ENCODE assay signal across 1 cellular context in genomic region chr5:76679231-76679630, GRCh38.
TF ChIP-seq lines count a peak whose summit lies in the region.

No MANE protein-coding gene starts in this region.

TF ChIP-seq in HepG2, 621 proteins besides CTCF, POLR2A, EP300 and RAD21:
- TF ChIP-seq TCF7L2 (IDR thresholded peaks at IDR 0.05; ENCODE audit: low read depth, low read length) (no peak), KLF13 (CRISPR knock-in tag; IDR thresholded peaks at IDR 0.05) (no peak), ZNF605 (CRISPR knock-in tag; IDR thresholded peaks at IDR 0.05) (no peak), ADNP (CRISPR knock-in tag; IDR thresholded peaks at IDR 0.05) (no peak), FOXA3 (CRISPR knock-in tag; IDR thresholded peaks at IDR 0.05) (no peak), ZNF333 (CRISPR knock-in tag; IDR thresholded peaks at IDR 0.05; ENCODE audit: borderline replicate concordance) (no peak), ARID3A (IDR thresholded peaks at IDR 0.05; ENCODE audit: low read depth, low read length) (no peak), ZNF484 (CRISPR knock-in tag; IDR thresholded peaks at IDR 0.05; ENCODE audit: borderline replicate concordance, low read depth) (no peak), NFE2L2 (IDR thresholded peaks at IDR 0.05; ENCODE audit: low read length) (no peak), RARG (CRISPR knock-in tag; IDR thresholded peaks at IDR 0.05; ENCODE audit: low read depth) (no peak), ZBTB34 (CRISPR knock-in tag; IDR thresholded peaks at IDR 0.05) (no peak), TEAD2 (CRISPR knock-in tag; IDR thresholded peaks at IDR 0.05) (no peak), ZNF256 (CRISPR knock-in tag; conservative IDR thresholded peaks at IDR 0.05) (no peak)
- TF ChIP-seq, protein P1, sequence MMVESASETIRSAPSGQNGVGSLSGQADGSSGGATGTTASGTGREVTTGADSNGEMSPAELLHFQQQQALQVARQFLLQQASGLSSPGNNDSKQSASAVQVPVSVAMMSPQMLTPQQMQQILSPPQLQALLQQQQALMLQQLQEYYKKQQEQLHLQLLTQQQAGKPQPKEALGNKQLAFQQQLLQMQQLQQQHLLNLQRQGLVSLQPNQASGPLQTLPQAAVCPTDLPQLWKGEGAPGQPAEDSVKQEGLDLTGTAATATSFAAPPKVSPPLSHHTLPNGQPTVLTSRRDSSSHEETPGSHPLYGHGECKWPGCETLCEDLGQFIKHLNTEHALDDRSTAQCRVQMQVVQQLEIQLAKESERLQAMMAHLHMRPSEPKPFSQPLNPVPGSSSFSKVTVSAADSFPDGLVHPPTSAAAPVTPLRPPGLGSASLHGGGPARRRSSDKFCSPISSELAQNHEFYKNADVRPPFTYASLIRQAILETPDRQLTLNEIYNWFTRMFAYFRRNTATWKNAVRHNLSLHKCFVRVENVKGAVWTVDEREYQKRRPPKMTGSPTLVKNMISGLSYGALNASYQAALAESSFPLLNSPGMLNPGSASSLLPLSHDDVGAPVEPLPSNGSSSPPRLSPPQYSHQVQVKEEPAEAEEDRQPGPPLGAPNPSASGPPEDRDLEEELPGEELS (CRISPR knock-in tag; IDR thresholded peaks at IDR 0.05) = no peak
- TF ChIP-seq, protein P2, sequence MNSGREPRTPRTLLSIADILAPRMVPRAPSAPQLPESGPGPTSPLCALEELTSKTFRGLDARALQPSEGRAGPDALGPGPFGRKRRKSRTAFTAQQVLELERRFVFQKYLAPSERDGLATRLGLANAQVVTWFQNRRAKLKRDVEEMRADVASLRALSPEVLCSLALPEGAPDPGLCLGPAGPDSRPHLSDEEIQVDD (CRISPR knock-in tag; IDR thresholded peaks at IDR 0.05; ENCODE audit: borderline replicate concordance) = no peak
- TF ChIP-seq, protein P3, sequence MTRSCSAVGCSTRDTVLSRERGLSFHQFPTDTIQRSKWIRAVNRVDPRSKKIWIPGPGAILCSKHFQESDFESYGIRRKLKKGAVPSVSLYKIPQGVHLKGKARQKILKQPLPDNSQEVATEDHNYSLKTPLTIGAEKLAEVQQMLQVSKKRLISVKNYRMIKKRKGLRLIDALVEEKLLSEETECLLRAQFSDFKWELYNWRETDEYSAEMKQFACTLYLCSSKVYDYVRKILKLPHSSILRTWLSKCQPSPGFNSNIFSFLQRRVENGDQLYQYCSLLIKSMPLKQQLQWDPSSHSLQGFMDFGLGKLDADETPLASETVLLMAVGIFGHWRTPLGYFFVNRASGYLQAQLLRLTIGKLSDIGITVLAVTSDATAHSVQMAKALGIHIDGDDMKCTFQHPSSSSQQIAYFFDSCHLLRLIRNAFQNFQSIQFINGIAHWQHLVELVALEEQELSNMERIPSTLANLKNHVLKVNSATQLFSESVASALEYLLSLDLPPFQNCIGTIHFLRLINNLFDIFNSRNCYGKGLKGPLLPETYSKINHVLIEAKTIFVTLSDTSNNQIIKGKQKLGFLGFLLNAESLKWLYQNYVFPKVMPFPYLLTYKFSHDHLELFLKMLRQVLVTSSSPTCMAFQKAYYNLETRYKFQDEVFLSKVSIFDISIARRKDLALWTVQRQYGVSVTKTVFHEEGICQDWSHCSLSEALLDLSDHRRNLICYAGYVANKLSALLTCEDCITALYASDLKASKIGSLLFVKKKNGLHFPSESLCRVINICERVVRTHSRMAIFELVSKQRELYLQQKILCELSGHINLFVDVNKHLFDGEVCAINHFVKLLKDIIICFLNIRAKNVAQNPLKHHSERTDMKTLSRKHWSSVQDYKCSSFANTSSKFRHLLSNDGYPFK (CRISPR knock-in tag; IDR thresholded peaks at IDR 0.05; ENCODE audit: borderline replicate concordance) = no peak
- TF ChIP-seq, protein P4, sequence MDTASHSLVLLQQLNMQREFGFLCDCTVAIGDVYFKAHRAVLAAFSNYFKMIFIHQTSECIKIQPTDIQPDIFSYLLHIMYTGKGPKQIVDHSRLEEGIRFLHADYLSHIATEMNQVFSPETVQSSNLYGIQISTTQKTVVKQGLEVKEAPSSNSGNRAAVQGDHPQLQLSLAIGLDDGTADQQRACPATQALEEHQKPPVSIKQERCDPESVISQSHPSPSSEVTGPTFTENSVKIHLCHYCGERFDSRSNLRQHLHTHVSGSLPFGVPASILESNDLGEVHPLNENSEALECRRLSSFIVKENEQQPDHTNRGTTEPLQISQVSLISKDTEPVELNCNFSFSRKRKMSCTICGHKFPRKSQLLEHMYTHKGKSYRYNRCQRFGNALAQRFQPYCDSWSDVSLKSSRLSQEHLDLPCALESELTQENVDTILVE (CRISPR knock-in tag; IDR thresholded peaks at IDR 0.05) = no peak
- TF ChIP-seq, protein P5, sequence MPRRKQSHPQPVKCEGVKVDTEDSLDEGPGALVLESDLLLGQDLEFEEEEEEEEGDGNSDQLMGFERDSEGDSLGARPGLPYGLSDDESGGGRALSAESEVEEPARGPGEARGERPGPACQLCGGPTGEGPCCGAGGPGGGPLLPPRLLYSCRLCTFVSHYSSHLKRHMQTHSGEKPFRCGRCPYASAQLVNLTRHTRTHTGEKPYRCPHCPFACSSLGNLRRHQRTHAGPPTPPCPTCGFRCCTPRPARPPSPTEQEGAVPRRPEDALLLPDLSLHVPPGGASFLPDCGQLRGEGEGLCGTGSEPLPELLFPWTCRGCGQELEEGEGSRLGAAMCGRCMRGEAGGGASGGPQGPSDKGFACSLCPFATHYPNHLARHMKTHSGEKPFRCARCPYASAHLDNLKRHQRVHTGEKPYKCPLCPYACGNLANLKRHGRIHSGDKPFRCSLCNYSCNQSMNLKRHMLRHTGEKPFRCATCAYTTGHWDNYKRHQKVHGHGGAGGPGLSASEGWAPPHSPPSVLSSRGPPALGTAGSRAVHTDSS (CRISPR knock-in tag; conservative IDR thresholded peaks at IDR 0.05) = no peak
